In the genomic region with DNA sequence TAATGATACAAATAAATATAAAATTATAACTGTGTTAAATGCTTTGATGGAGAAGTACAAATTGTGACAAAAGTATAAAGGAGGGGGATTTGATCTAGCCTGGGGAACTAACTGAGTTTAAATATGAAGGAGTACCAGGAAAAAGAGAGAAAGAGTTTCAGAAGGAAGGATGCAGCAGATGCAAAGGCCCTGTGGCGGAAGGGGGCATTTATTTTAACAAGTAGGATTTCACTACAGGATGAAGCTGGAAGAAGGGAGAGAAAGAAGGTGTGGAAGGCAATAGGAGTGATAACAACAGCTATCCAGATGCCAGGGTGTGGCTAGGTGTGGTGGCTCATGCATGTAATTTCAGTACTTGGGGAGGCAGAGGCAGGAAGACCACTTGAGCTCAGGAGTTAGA, we compare ENCODE assay signal across 7 cellular contexts. TPM values are rescaled to one million over a fixed set of nuclear protein-coding genes. Genes with fewer than 3 reads are reported as not detected.
"Had no signal": no experiment of that assay in that cellular context is flagged by ENCODE, and none has a peak within 500 bp of the region (broad histone marks: within the 10 kb centered on the region; RNA-seq: fewer than 3 reads in every experiment).

No MANE protein-coding gene starts in this region.

- H3K4me3 ChIP-seq: GM23248, HAP-1 had no signal

- DNase-seq: GM23248, GOT3, H7, IMR-90, KBM-7 had no signal

- H3K36me3 ChIP-seq: HAP-1 had no signal

- H3K27ac ChIP-seq: GM23248 had no signal

- H3K9me3 ChIP-seq: HAP-1 had no signal

RNA-seq across cellular contexts. Expression of a gene that starts 55.8 kb away (rescaled TPM):
- total RNA-seq: HT-29 had no signal
